21 cellular contexts compared by ENCODE assay signal in the genomic region with DNA sequence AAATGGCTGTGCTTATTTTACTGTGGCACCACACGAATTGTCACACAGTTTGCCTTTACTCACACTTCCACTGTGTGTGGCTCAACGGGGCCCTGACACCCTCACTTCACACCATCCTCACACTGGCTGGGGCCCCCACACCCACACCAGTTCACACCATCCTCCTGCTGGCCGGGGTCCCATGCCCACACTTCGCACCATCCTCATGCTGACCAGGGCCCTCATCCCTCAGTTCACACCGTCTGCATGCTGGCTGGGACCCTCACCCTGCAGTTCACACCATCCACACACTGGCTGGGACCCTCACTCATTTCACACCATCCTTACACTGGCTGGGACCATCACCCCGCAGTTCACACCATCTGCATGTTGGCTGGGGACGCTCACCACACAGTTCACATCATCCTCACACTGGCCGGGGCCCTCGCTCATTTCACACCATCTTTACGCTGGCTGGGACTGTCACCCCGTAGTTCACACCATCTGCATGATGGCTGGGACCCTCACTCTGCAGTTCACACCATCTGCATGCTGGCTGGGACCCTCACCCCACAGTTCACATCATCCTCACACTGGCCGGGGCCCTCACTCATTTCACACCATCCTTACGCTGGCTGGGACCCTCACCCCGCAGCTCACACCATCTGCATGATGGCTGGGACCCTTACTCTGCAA. TPM values are rescaled to one million over a fixed set of nuclear protein-coding genes. Genes with fewer than 3 reads are reported as not detected.
DNase-seq lines count a peak whose midpoint lies in the region; ATAC-seq, FAIRE-seq and TF ChIP-seq lines count a peak whose summit lies in the region.
"Had no signal": no experiment of that assay in that cellular context is flagged by ENCODE, and none has a peak within 500 bp of the region (broad histone marks: within the 10 kb centered on the region; RNA-seq: fewer than 3 reads in every experiment).

No MANE protein-coding gene starts in this region.

- CTCF ChIA-PET in HEK293 (lab: Yijun Ruan, JAX), result interaction anchor here (0.6 kb wide), 1 partner anchor 1605 kb away, joined by 4 read pairs; no protein-coding TSS in a partner anchor
- CTCF ChIA-PET in GM12878 (lab: Yijun Ruan, JAX), result no interaction called here
- CTCF ChIA-PET in mammary epithelial cell (lab: Charles Lee; ENCODE audit: low non-redundant PET), result no interaction called here

- no peak for TF ChIP-seq CTCF in HEK293 (tag by site-specific recombination; IDR thresholded peaks at IDR 0.05)
- no peak for TF ChIP-seq CTCF in GM12878 (IDR thresholded peaks at IDR 0.05 in 2 of 3, conservative IDR thresholded peaks at IDR 0.05 in 1 of 3; ENCODE audit: control insufficient read depth in 2 of 3, extremely low read depth in 1 of 3, insufficient read depth in 1 of 3, low read depth in 3 of 3, low read length in 3 of 3)
- TF ChIP-seq CTCF in nephron progenitor cell (IDR thresholded peaks at IDR 0.05), result no peak
- TF ChIP-seq CTCF in type B pancreatic cell (conservative IDR thresholded peaks at IDR 0.05), result no peak
- no peak for TF ChIP-seq CTCF in mammary epithelial cell (conservative IDR thresholded peaks at IDR 0.05 in 1 of 2, IDR thresholded peaks at IDR 0.05 in 1 of 2; ENCODE audit: extremely low read depth in 1 of 2, insufficient read depth in 1 of 2, low read depth in 1 of 2, low read length in 2 of 2)

- H3K27me3 ChIP-seq in GM12878 (replicated peaks in 1 of 2; ENCODE audit: control insufficient read depth in 2 of 2, insufficient read depth in 2 of 2, low read length in 1 of 2) (no peaks in the 10 kb centered on the region), mammary epithelial cell (ENCODE audit: insufficient read depth, low read length) (no peaks in the 10 kb centered on the region)

- H3K4me3 ChIP-seq in HEK293 (ENCODE audit: low read depth, low read length), result no peak overlapping the region
- H3K4me3 ChIP-seq in GM12878, result no peak overlapping the region
- no peak overlapping the region for H3K4me3 ChIP-seq in mammary epithelial cell (replicated peaks in 1 of 3; ENCODE audit: insufficient read depth in 1 of 3, low read depth in 2 of 3, low read length in 3 of 3)
- H3K4me3 ChIP-seq: SK-N-MC had no signal

- 96% methylated on average over 14 of the region's 14 CpGs for WGBS in GM12878 (ENCODE audit: insufficient coverage, insufficient replicate concordance, low lambda C conversion rate, missing lambda C conversion rate)
- 93% methylated on average over 10 of the region's 14 CpGs for WGBS in mammary epithelial cell (ENCODE audit: low coverage, missing lambda C conversion rate)

- H2AFZ ChIP-seq in GM12878 (ENCODE audit: control insufficient read depth, low read depth, low read length) (no peak overlapping the region), mammary epithelial cell (ENCODE audit: low read depth, low read length) (no peak overlapping the region)

- no peak for TF ChIP-seq EP300 in GM12878 (IDR thresholded peaks at IDR 0.05; ENCODE audit: borderline replicate concordance in 1 of 2, control insufficient read depth in 1 of 2, low read depth in 2 of 2, low read length in 2 of 2)

- RAD21 ChIA-PET in GM12878 (lab: Charles Lee; ENCODE audit: unreplicated experiment), result no interaction called here

- in situ Hi-C loops in GM12878 (cut with MboI), result no loop called here
- in situ Hi-C loops in mammary epithelial cell (cut with MboI; ENCODE audit: low sequenced_read_pairs in 2 of 2), result no loop called here

- H3K4me2 ChIP-seq in GM12878 (ENCODE audit: control insufficient read depth, insufficient read depth), result no peak overlapping the region
- no peak overlapping the region for H3K4me2 ChIP-seq in mammary epithelial cell (ENCODE audit: insufficient read depth, low read depth, low read length)

- H3K4me3 Mint-ChIP-seq in nephron progenitor cell (no peak overlapping the region), type B pancreatic cell (no peak overlapping the region)

- no TSS peak for BruUV-seq in GM12878 (replicated peaks; lab: Mats Ljungman, UMichigan)
- BruUV-seq in mammary epithelial cell (replicated peaks; lab: Mats Ljungman, UMichigan), result no TSS peak

- H3K27ac Mint-ChIP-seq in nephron progenitor cell (peak overlapping the region; percentile 66), type B pancreatic cell (peak overlapping the region; percentile 66)

- H3K4me1 Mint-ChIP-seq in nephron progenitor cell (peaks cover 1% of the 10 kb centered on the region), type B pancreatic cell (ENCODE audit: unreplicated experiment) (peaks cover under 1% of the 10 kb centered on the region)

- TF ChIP-seq POLR2A in GM12878 (IDR thresholded peaks at IDR 0.05; ENCODE audit: low read depth, low read length), result 0 out of 2 replicates have a peak, but pooled peaks have one; percentile 15

- H3K9ac ChIP-seq in GM12878 (ENCODE audit: control insufficient read depth, insufficient read depth, low read length) (no peak overlapping the region), mammary epithelial cell (ENCODE audit: insufficient read depth, low read length) (no peak overlapping the region)

- H3K27ac ChIP-seq in HEK293 (ENCODE audit: extremely low read depth, low read depth, low read length), result no peak overlapping the region
- H3K27ac ChIP-seq in GM12878 (ENCODE audit: control insufficient read depth, insufficient read depth), result no peak overlapping the region
- H3K27ac ChIP-seq in mammary epithelial cell (ENCODE audit: insufficient read depth, low read depth, low read length), result no peak overlapping the region
- H3K27ac ChIP-seq: C4-2B, SK-N-MC had no signal

- H3K9me3 Mint-ChIP-seq in nephron progenitor cell, result peaks cover 25% of the 10 kb centered on the region
- H3K9me3 Mint-ChIP-seq in type B pancreatic cell, result no peaks in the 10 kb centered on the region

- no peak for FAIRE-seq in GM12878 (lab: Jason Lieb, UNC)
- FAIRE-seq: RCC 7860 had no signal

- DNase-seq in GM12878 (ENCODE audit: low read depth, low spot score), result no peak
- DNase-seq in nephron progenitor cell, result no peak
- DNase-seq in type B pancreatic cell (ENCODE audit: extremely low spot score, unreplicated experiment), result no peak
- DNase-seq in mammary epithelial cell, result no peak
- DNase-seq in NCI-H2107 treated with DMSO at 0.1 percent for 48 hours (lab: John Stamatoyannopoulos, UW; ENCODE audit: unreplicated experiment), result no peak
- DNase-seq: ACHN, AML-193, DND-41, HCEC 1CT, KG1, NCI-H1105 treated with DMSO at 0.1 percent for 48 hours, NCI-H1694, NCI-H2081 treated with DMSO at 0.1 percent for 48 hours, NCI-H510A treated with DMSO at 0.1 percent for 48 hours, NCI-H774, SHP77 had no signal

- no peaks in the 10 kb centered on the region for H3K79me2 ChIP-seq in GM12878 (ENCODE audit: control insufficient read depth, insufficient read depth, low read length)
- peaks cover 50% of the 10 kb centered on the region for H3K79me2 ChIP-seq in mammary epithelial cell (ENCODE audit: insufficient read depth, low read length)

- POLR2A ChIA-PET in HEK293 (lab: Yijun Ruan, JAX) (no interaction called here), GM12878 (lab: Charles Lee) (no interaction called here)

- H4K20me1 ChIP-seq in GM12878 (ENCODE audit: control insufficient read depth, insufficient read depth) (no peaks in the 10 kb centered on the region), mammary epithelial cell (ENCODE audit: insufficient read depth, low read length) (no peaks in the 10 kb centered on the region)

- ATAC-seq in GM12878, result no peak
- no peak for ATAC-seq in HG03097 (IDR thresholded peaks at IDR 0.05; ENCODE audit: low FRiP score, unreplicated experiment)

- H3K27me3 Mint-ChIP-seq in nephron progenitor cell (ENCODE audit: low read depth, poor library complexity) (no peaks in the 10 kb centered on the region), type B pancreatic cell (no peaks in the 10 kb centered on the region)

- H3K36me3 ChIP-seq in HEK293 (ENCODE audit: control insufficient read depth in 2 of 2, insufficient read depth in 1 of 2, low read length in 2 of 2) (peaks cover 4 to 38% of the 10 kb centered on the region in 2 experiments; a peak in 2 of 3 replicates), GM12878 (ENCODE audit: control insufficient read depth in 2 of 2, insufficient read depth in 2 of 2, low read length in 1 of 2) (peaks cover 0 to 14% of the 10 kb centered on the region in 2 experiments; a peak in 3 of 4 replicates), mammary epithelial cell (ENCODE audit: insufficient read depth, low read length) (peaks cover 10% of the 10 kb centered on the region)

- H3K9me3 ChIP-seq in HEK293 (ENCODE audit: control insufficient read depth, insufficient read depth, low read depth, low read length) (no peaks in the 10 kb centered on the region), GM12878 (replicated peaks; ENCODE audit: control insufficient read depth, insufficient read depth, low read length) (no peaks in the 10 kb centered on the region; the same call in 1 of the 3 replicates), mammary epithelial cell (replicated peaks; ENCODE audit: insufficient read depth, low read length) (no peaks in the 10 kb centered on the region)

- SMC1A ChIA-PET in GM12878 (lab: Charles Lee; ENCODE audit: uncharacterized antibody, unreplicated experiment), result no interaction called here

- dilution Hi-C loops in mammary epithelial cell (cut with HindIII; ENCODE audit: low sequenced_read_pairs), result no loop called here

- H3K4me1 ChIP-seq in HEK293 (ENCODE audit: control insufficient read depth, insufficient read depth, low read length) (no peaks in the 10 kb centered on the region), GM12878 (ENCODE audit: control insufficient read depth, insufficient read depth, low read length) (peaks cover 13% of the 10 kb centered on the region), mammary epithelial cell (ENCODE audit: insufficient read depth, low read length) (peaks cover 3% of the 10 kb centered on the region)

- intact Hi-C loops in GM12878 (cut with micrococcal nuclease; ENCODE audit: unreplicated experiment) (no loop called here), mammary epithelial cell (cut with micrococcal nuclease) (no loop called here)

- TF ChIP-seq RAD21 in GM12878 (IDR thresholded peaks at IDR 0.05; ENCODE audit: insufficient read depth, low read depth, low read length), result no peak

- H3K36me3 Mint-ChIP-seq in nephron progenitor cell (ENCODE audit: low read depth) (peaks cover 43% of the 10 kb centered on the region), type B pancreatic cell (peaks cover 29% of the 10 kb centered on the region)

RNA-seq across cellular contexts. Expression of a gene that starts 36.0 kb away (rescaled TPM):
- 14.2 and 15.0 TPM in 2 replicates for total RNA-seq in GM12878 (2013; cell fraction: nucleolus; rRNA removed)
- total RNA-seq in GM12878 (2014; rRNA removed), result 22.6 and 23.2 TPM in 2 replicates
- total RNA-seq in GM12878 (2014; rRNA removed; fragmentation: Illumina TruSeq; extraction: Trizol), result 17.7 and 21.0 TPM in 2 replicates
- total RNA-seq in GM12878 (2021), result 50.9 and 56.3 TPM in 2 replicates
- polyA plus RNA-seq in GM12878 (2011; ENCODE audit: low read depth), result 26.9 TPM
- 28.3 and 39.9 TPM in 2 replicates for polyA plus RNA-seq in GM12878 (2011; rRNA removed)
- 40.9 and 48.1 TPM in 2 replicates for polyA plus RNA-seq in GM12878 (2011; cell fraction: cytosol; rRNA removed)
- 26.4 and 31.1 TPM in 2 replicates for polyA plus RNA-seq in GM12878 (2011; cell fraction: nucleus; rRNA removed)
- 47.7 and 73.7 TPM in 2 replicates for polyA plus RNA-seq in GM12878 (2012)
- polyA plus RNA-seq in GM12878 (2014; fragmentation: Illumina TruSeq; extraction: Trizol), result 9.9 and 15.9 TPM in 2 replicates
- polyA plus RNA-seq in GM12878 (2014; fragmentation: Nextera tagmentation; extraction: Ambion mirVana), result 10 to 100 TPM in 1 of 2 experiments, 1 to 10 TPM in 1; 4.5 to 22.1 TPM
- polyA plus RNA-seq in GM12878 (2014; rRNA removed), result 38.4 and 38.5 TPM in 2 replicates
- 10 to 100 TPM in 1 of 2 experiments, 1 to 10 TPM in 1; 6.4 to 12.9 TPM for polyA plus RNA-seq in GM12878 (2016; fragmentation: Nextera tagmentation; extraction: Ambion mirVana)
- 18.6 and 27.7 TPM in 2 replicates for polyA minus RNA-seq in GM12878 (2011; rRNA and poly(A)+ RNA removed)
- 18.7 and 23.3 TPM in 2 replicates for polyA minus RNA-seq in GM12878 (2011; cell fraction: cytosol; rRNA and poly(A)+ RNA removed)
- polyA minus RNA-seq in GM12878 (2011; cell fraction: nucleus; rRNA and poly(A)+ RNA removed), result 13.7 and 24.1 TPM in 2 replicates
- total RNA-seq in type B pancreatic cell (ENCODE audit: low replicate concordance), result 151 and 190 TPM in 2 replicates
- total RNA-seq in mammary epithelial cell, result 100 to 1,000 TPM in 1 of 2 donors, 10 to 100 TPM in 1; 24.5 to 158 TPM
- polyA plus RNA-seq in mammary epithelial cell, result 43.1 TPM
- 113 TPM for polyA minus RNA-seq in mammary epithelial cell
